12 cellular contexts compared by ENCODE assay signal in genomic region chr2:227774011-227774624, GRCh38. TPM values are rescaled to one million over a fixed set of nuclear protein-coding genes. Genes with fewer than 3 reads are reported as not detected.
DNase-seq lines count a peak whose midpoint lies in the region; ATAC-seq, FAIRE-seq and TF ChIP-seq lines count a peak whose summit lies in the region.
"Had no signal": no experiment of that assay in that cellular context is flagged by ENCODE, and none has a peak within 500 bp of the region (broad histone marks: within the 10 kb centered on the region; RNA-seq: fewer than 3 reads in every experiment).

No MANE protein-coding gene starts in this region.

- FAIRE-seq in small intestine (lab: Jason Lieb, UNC), result no peak

- ATAC-seq in gastroesophageal sphincter (no peak), HG03432 (IDR thresholded peaks at IDR 0.05; ENCODE audit: unreplicated experiment) (no peak)

- DNase-seq in activated CD4-positive, alpha-beta T cell treated with anti-CD3 and anti-CD28 coated beads for 48 hours, result peak; percentile 20
- no peak for DNase-seq in activated CD4-positive, alpha-beta T cell treated with anti-CD3 and anti-CD28 coated beads, Interleukin-2, amount 50 U/mL, for 1 hour
- peak; percentile 52 for DNase-seq in HT-29 (ENCODE audit: low spot score)
- peak; percentile 23 for DNase-seq in choroid plexus epithelial cell (ENCODE audit: low read depth)
- peak; percentile 29 for DNase-seq in small intestine
- no peak for DNase-seq in mesenteric fat pad (ENCODE audit: low spot score)
- DNase-seq: activated CD4-positive, alpha-beta T cell treated with anti-CD3 and anti-CD28 coated beads, Interleukin-2, amount 50 U/mL, for 4 hours; Caco-2; cerebellar nuclear complex had no signal

- peak; percentile 50 for TF ChIP-seq CTCF in choroid plexus epithelial cell (conservative IDR thresholded peaks at IDR 0.05; ENCODE audit: low read depth, low read length)
- TF ChIP-seq CTCF in gastroesophageal sphincter (IDR thresholded peaks at IDR 0.05), result no peak

- H3K9me3 ChIP-seq in small intestine (ENCODE audit: control insufficient read depth, low read depth) (no peaks in the 10 kb centered on the region), gastroesophageal sphincter (no peaks in the 10 kb centered on the region)
- H3K9me3 ChIP-seq: Caco-2 had no signal

- no peaks in the 10 kb centered on the region for H3K4me1 ChIP-seq in small intestine (ENCODE audit: control insufficient read depth in 2 of 2, insufficient read depth in 1 of 2, low read depth in 1 of 2, low read length in 1 of 2)
- H3K4me1 ChIP-seq in gastroesophageal sphincter, result no peaks in the 10 kb centered on the region
- H3K4me1 ChIP-seq: Caco-2 had no signal

- no peaks in the 10 kb centered on the region for H3K27me3 ChIP-seq in small intestine (ENCODE audit: control insufficient read depth in 2 of 2, insufficient read depth in 2 of 2, low read length in 2 of 2)
- H3K27me3 ChIP-seq in gastroesophageal sphincter, result no peaks in the 10 kb centered on the region

- no peak overlapping the region for H3K27ac ChIP-seq in small intestine (ENCODE audit: low read depth in 1 of 2, low read length in 1 of 2)
- H3K27ac ChIP-seq in gastroesophageal sphincter, result no peak overlapping the region

- H3K36me3 ChIP-seq in small intestine (ENCODE audit: control insufficient read depth in 2 of 2, insufficient read depth in 2 of 2, low read length in 2 of 2), result no peaks in the 10 kb centered on the region
- no peaks in the 10 kb centered on the region for H3K36me3 ChIP-seq in gastroesophageal sphincter

- no peak overlapping the region for H3K4me3 ChIP-seq in choroid plexus epithelial cell (ENCODE audit: low read depth, low read length)
- H3K4me3 ChIP-seq in small intestine (ENCODE audit: low read depth in 1 of 2, low read length in 2 of 2), result no peak overlapping the region
- H3K4me3 ChIP-seq in gastroesophageal sphincter, result no peak overlapping the region

- TF ChIP-seq POLR2A in gastroesophageal sphincter (IDR thresholded peaks at IDR 0.05), result no peak

- 52 to 74% (median 63%) methylated on average over 15 of the region's 15 CpGs for WGBS in small intestine, 3 donors
- 7 to 47% methylated on average over 2 to 12 of the region's 15 CpGs for WGBS in gastroesophageal sphincter (ENCODE audit: low coverage in 1 of 2), 2 donors

- no peak for TF ChIP-seq EP300 in gastroesophageal sphincter (IDR thresholded peaks at IDR 0.05)

RNA-seq across cellular contexts. Expression of gene SCYGR8, which starts 28.4 kb away (rescaled TPM):
- not detected in 2 replicates for total RNA-seq in HT-29 (2014; rRNA removed; shearing (Covaris generic))
- polyA plus RNA-seq in small intestine, result not detected
- total RNA-seq in mesenteric fat pad (not detected), gastroesophageal sphincter (not detected)
- total RNA-seq: Caco-2, subcutaneous adipose tissue had no signal

RNA-seq across cellular contexts. Expression of gene CCL20, which starts 39.5 kb away (rescaled TPM):
- total RNA-seq in HT-29 (2014; rRNA removed; shearing (Covaris generic)), result 0.18 and 0.31 TPM in 2 replicates
- 10 to 100 TPM in 1 of 3 donors, 1 to 10 TPM in 2; 9.6 to 15.9 (median 9.7) TPM for polyA plus RNA-seq in small intestine
- total RNA-seq in mesenteric fat pad, result 2.1 TPM
- total RNA-seq in gastroesophageal sphincter, result 1 to 10 TPM in 1 of 4 donors, not detected in 3; 3.1 TPM

RNA-seq across cellular contexts. Expression of gene SCYGR7, which starts 46.0 kb away (rescaled TPM):
- not detected in 2 replicates for total RNA-seq in HT-29 (2014; rRNA removed; shearing (Covaris generic))
- polyA plus RNA-seq in small intestine, result not detected
- total RNA-seq in mesenteric fat pad, result not detected
- not detected for total RNA-seq in gastroesophageal sphincter
- total RNA-seq: Caco-2, subcutaneous adipose tissue had no signal

RNA-seq across cellular contexts. Expression of gene SCYGR6, which starts 49.6 kb away (rescaled TPM):
- total RNA-seq in HT-29 (2014; rRNA removed; shearing (Covaris generic)), result not detected in 2 replicates
- not detected for polyA plus RNA-seq in small intestine
- total RNA-seq in mesenteric fat pad, result not detected
- not detected for total RNA-seq in gastroesophageal sphincter
- total RNA-seq: Caco-2, subcutaneous adipose tissue had no signal

RNA-seq across cellular contexts. Expression of gene SLC19A3, which starts 56.3 kb away (rescaled TPM):
- total RNA-seq in HT-29 (2014; rRNA removed; shearing (Covaris generic)), result 0.03 TPM in 1 of 2 replicates, not detected in the other
- polyA plus RNA-seq in small intestine, result 1 to 10 TPM; 4.0 to 8.4 (median 7.0) TPM
- total RNA-seq in mesenteric fat pad, result 349 TPM
- 1 to 10 TPM in 2 of 4 donors, under 1 TPM in 1, not detected in 1; 0.69 to 3.5 (median 1.8) TPM for total RNA-seq in gastroesophageal sphincter

Comparison
In these comparisons a context has a peak if more than half of its experiments do, and no peak if none do; other contexts are left out.
1. DNase-seq: peak in activated CD4-positive, alpha-beta T cell treated with anti-CD3 and anti-CD28 coated beads for 48 hours (single experiment), HT-29 (single experiment), choroid plexus epithelial cell (single experiment) and small intestine (single experiment); none in activated CD4-positive, alpha-beta T cell treated with anti-CD3 and anti-CD28 coated beads, Interleukin-2, amount 50 U/mL, for 1 hour (single experiment) and mesenteric fat pad (single experiment).